Comparison of ENCODE assay signal across 23 cellular contexts in genomic region chr7:9302436-9302835, GRCh38.
"Had no signal": no experiment of that assay in that cellular context is flagged by ENCODE, and none has a peak within 500 bp of the region (broad histone marks: within the 10 kb centered on the region; RNA-seq: fewer than 3 reads in every experiment).

No MANE protein-coding gene starts in this region.

- H3K27me3 ChIP-seq: stomach, suprapubic skin, testis, thyroid gland, tibial artery, tibial nerve, upper lobe of left lung, upper lobe of right lung, uterus, vagina had no signal

- H3K9me3 ChIP-seq: stomach, suprapubic skin, testis, thoracic aorta, thyroid gland, tibial artery, tibial nerve, upper lobe of left lung, upper lobe of right lung, uterus, vagina had no signal

- DNase-seq: stimulated activated CD4-positive, alpha-beta T cell treated with anti-CD3 and anti-CD28 coated beads, Interleukin-2, amount 100 ng/mL, for 48 hours; stimulated activated CD4-positive, alpha-beta T cell treated with anti-CD3 and anti-CD28 coated beads, Interleukin-4, amount 100 ng/mL, for 1 hour; stimulated activated CD4-positive, alpha-beta T cell treated with anti-CD3 and anti-CD28 coated beads, Interleukin-4, amount 100 ng/mL, for 24 hours; stimulated activated CD4-positive, alpha-beta T cell treated with anti-CD3 and anti-CD28 coated beads, Interleukin-4, amount 100 ng/mL, for 4 hours; stimulated activated CD8-positive, alpha-beta memory T cell treated with anti-CD3 and anti-CD28 coated beads, Interleukin-4, amount 100 ng/mL, for 48 hours; stimulated activated naive B cell treated with anti-CD40 and anti-IgM and Interleukin-4, amounts not matched to agents 10 μg/mL and 1 μg/mL and 100 μg/mL, for 72 hours; stimulated activated naive CD4-positive, alpha-beta T cell; stimulated activated naive CD4-positive, alpha-beta T cell treated with Interleukin-2 at 50 U/mL for 16 hours; stimulated activated naive CD8-positive, alpha-beta T cell treated with anti-CD3 and anti-CD28 coated beads, Interleukin-15, amount 100 ng/mL, for 72 hours; stimulated activated naive CD8-positive, alpha-beta T cell treated with anti-CD3 and anti-CD28 coated beads, Interleukin-15, Interleukin-2, amounts not matched to agents 100 U/mL and 50 U/mL, for 24 hours; stomach; substantia nigra; testis; thyroid gland; tibial artery; trophoblast cell; upper lobe of left lung; upper lobe of right lung; uterus had no signal

- H3K27ac ChIP-seq: stomach, suprapubic skin, testis, thoracic aorta, thyroid gland, tibial artery, tibial nerve, upper lobe of left lung, upper lobe of right lung, uterus, vagina had no signal

- H3K36me3 ChIP-seq: stomach, suprapubic skin, thoracic aorta, thyroid gland, tibial artery, tibial nerve, upper lobe of left lung, upper lobe of right lung, uterus, vagina had no signal

- H3K4me3 ChIP-seq: stomach, suprapubic skin, testis, thoracic aorta, thyroid gland, tibial artery, tibial nerve, upper lobe of left lung, upper lobe of right lung, uterus, vagina had no signal

- H3K4me1 ChIP-seq: stomach, suprapubic skin, testis, thyroid gland, tibial artery, tibial nerve, upper lobe of left lung, upper lobe of right lung, uterus, vagina had no signal
